ENCODE assay signal across 18 cellular contexts in the genomic region with DNA sequence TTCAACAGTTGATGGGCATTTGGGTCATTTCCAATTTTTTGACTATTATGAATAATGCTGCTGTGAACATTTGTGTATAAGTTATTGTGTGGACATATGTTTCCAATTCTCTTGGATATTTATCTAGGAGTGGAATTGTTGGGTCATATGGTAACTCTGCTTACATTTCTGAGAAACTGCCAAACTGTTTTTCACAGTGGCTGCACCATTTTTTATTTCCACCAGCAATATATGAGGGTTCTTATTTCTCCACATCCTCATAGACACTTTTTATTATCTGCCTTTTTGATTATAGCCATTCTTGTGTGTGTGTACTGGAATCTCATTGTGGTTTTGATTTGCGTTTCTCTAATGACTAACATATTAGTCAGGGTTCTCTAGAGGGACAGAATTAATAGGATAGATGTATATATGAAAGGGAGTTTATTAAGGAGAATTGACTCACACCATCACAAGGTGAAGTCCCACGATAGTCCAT. TPM values are rescaled to one million over a fixed set of nuclear protein-coding genes. Genes with fewer than 3 reads are reported as not detected.
DNase-seq lines count a peak whose midpoint lies in the region; ATAC-seq and TF ChIP-seq lines count a peak whose summit lies in the region.
"Had no signal": no experiment of that assay in that cellular context is flagged by ENCODE, and none has a peak within 500 bp of the region (broad histone marks: within the 10 kb centered on the region; RNA-seq: fewer than 3 reads in every experiment).

No MANE protein-coding gene starts in this region.

- H3K27ac Mint-ChIP-seq in natural killer cell = no peak overlapping the region
- H3K27ac Mint-ChIP-seq: stimulated activated effector memory CD8-positive, alpha-beta T cell treated with anti-CD3 and anti-CD28 coated beads, Interleukin-12 subunit alpha, Interleukin-12 subunit beta, amount 100 ng/mL, for 72 hours had no signal

- H3K4me1 Mint-ChIP-seq in natural killer cell = no peaks in the 10 kb centered on the region
- H3K4me1 Mint-ChIP-seq: neural crest cell; stimulated activated effector memory CD8-positive, alpha-beta T cell treated with anti-CD3 and anti-CD28 coated beads, Interleukin-12 subunit alpha, Interleukin-12 subunit beta, amount 100 ng/mL, for 72 hours had no signal

- intact Hi-C loops in natural killer cell (cut with micrococcal nuclease) = no loop called here

- peaks cover 29 to 38% of the 10 kb centered on the region in 2 donors for H3K27me3 Mint-ChIP-seq in natural killer cell (ENCODE audit: low read depth in 2 of 2)

- ATAC-seq in SK-N-SH treated with all-trans-retinoic acid at 6 μM for 48 hours (peak; percentile 86), natural killer cell (no peak), GM19395 (IDR thresholded peaks at IDR 0.05; ENCODE audit: unreplicated experiment) (no peak)
- ATAC-seq: esophagus mucosa; right lobe of liver; stimulated activated effector memory CD8-positive, alpha-beta T cell treated with anti-CD3 and anti-CD28 coated beads, Interleukin-12 subunit alpha, Interleukin-12 subunit beta, amount 100 ng/mL, for 72 hours; upper lobe of right lung had no signal

- H3K9me3 Mint-ChIP-seq in natural killer cell = no peaks in the 10 kb centered on the region
- H3K9me3 Mint-ChIP-seq: stimulated activated effector memory CD8-positive, alpha-beta T cell treated with anti-CD3 and anti-CD28 coated beads, Interleukin-12 subunit alpha, Interleukin-12 subunit beta, amount 100 ng/mL, for 72 hours had no signal

- DNase-seq in NCI-H1694 treated with DMSO at 0.1 percent for 48 hours (lab: John Stamatoyannopoulos, UW) = peak; percentile 42
- no peak for DNase-seq in NCI-H1694 (lab: John Stamatoyannopoulos, UW)
- DNase-seq in fibroblast of peridontal ligament (ENCODE audit: extremely low read depth) = peak; percentile 91
- DNase-seq in stromal cell of bone marrow (ENCODE audit: low read depth) = peak; percentile 47
- no peak for DNase-seq in NCI-H1048 (lab: John Stamatoyannopoulos, UW)
- DNase-seq in natural killer cell = no peak
- DNase-seq: activated CD4-positive, alpha-beta T cell treated with anti-CD3 and anti-CD28 coated beads for 4 hours; COR-L47; cortex of kidney; NCI-H748 treated with DMSO at 0.1 percent for 48 hours; right lobe of liver; T-helper 2 cell; upper lobe of right lung had no signal

- no peak overlapping the region for H3K4me3 Mint-ChIP-seq in natural killer cell
- H3K4me3 Mint-ChIP-seq: neural crest cell; stimulated activated effector memory CD8-positive, alpha-beta T cell treated with anti-CD3 and anti-CD28 coated beads, Interleukin-12 subunit alpha, Interleukin-12 subunit beta, amount 100 ng/mL, for 72 hours had no signal

- no peaks in the 10 kb centered on the region for H3K36me3 Mint-ChIP-seq in natural killer cell
- H3K36me3 Mint-ChIP-seq: stimulated activated effector memory CD8-positive, alpha-beta T cell treated with anti-CD3 and anti-CD28 coated beads, Interleukin-12 subunit alpha, Interleukin-12 subunit beta, amount 100 ng/mL, for 72 hours had no signal

- TF ChIP-seq CTCF in natural killer cell (IDR thresholded peaks at IDR 0.05) = no peak

TF ChIP-seq in SK-N-SH treated with all-trans-retinoic acid at 6 μM for 48 hours, 23 proteins besides CTCF, POLR2A, EP300 and RAD21:
- TF ChIP-seq, protein P1, sequence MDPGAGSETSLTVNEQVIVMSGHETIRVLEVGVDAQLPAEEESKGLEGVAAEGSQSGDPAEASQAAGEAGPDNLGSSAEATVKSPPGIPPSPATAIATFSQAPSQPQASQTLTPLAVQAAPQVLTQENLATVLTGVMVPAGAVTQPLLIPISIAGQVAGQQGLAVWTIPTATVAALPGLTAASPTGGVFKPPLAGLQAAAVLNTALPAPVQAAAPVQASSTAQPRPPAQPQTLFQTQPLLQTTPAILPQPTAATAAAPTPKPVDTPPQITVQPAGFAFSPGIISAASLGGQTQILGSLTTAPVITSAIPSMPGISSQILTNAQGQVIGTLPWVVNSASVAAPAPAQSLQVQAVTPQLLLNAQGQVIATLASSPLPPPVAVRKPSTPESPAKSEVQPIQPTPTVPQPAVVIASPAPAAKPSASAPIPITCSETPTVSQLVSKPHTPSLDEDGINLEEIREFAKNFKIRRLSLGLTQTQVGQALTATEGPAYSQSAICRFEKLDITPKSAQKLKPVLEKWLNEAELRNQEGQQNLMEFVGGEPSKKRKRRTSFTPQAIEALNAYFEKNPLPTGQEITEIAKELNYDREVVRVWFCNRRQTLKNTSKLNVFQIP (CRISPR knock-in tag; IDR thresholded peaks at IDR 0.05; ENCODE audit: borderline replicate concordance, low read depth) = no peak
- 0 out of 2 replicates have a peak, but pooled peaks have one; percentile 26 for TF ChIP-seq PATZ1 (CRISPR knock-in tag; IDR thresholded peaks at IDR 0.05; ENCODE audit: borderline replicate concordance)
- TF ChIP-seq ISL1 (CRISPR knock-in tag; IDR thresholded peaks at IDR 0.05) = 0 out of 2 replicates have a peak, but pooled peaks have one; percentile 23
- peak; percentile 74 for TF ChIP-seq TCF4 (CRISPR knock-in tag; IDR thresholded peaks at IDR 0.05; ENCODE audit: borderline replicate concordance)
- TF ChIP-seq ZFP3 (CRISPR knock-in tag; IDR thresholded peaks at IDR 0.05) = no peak
- TF ChIP-seq TOX (CRISPR knock-in tag; IDR thresholded peaks at IDR 0.05; ENCODE audit: borderline replicate concordance) = peak; percentile 24; the same call in 1 of the 2 replicates

RNA-seq across cellular contexts. Expression of gene MED27, which starts 14.7 kb away (rescaled TPM):
- total RNA-seq in natural killer cell = 10 to 100 TPM; 24.4 to 27.3 (median 26.9) TPM

Comparison
In these comparisons a context has a peak if more than half of its experiments do, and no peak if none do; other contexts are left out.
1. DNase-seq: peak in NCI-H1694 treated with DMSO at 0.1 percent for 48 hours (single experiment), fibroblast of peridontal ligament (single experiment) and stromal cell of bone marrow (single experiment); none in NCI-H1694 (single experiment), NCI-H1048 (single experiment) and natural killer cell (single experiment).